25 cellular contexts compared by ENCODE assay signal in genomic region chr1:183966487-183966886, GRCh38.
DNase-seq lines count a peak whose midpoint lies in the region; ATAC-seq and TF ChIP-seq lines count a peak whose summit lies in the region.
"Had no signal": no experiment of that assay in that cellular context is flagged by ENCODE, and none has a peak within 500 bp of the region (broad histone marks: within the 10 kb centered on the region; RNA-seq: fewer than 3 reads in every experiment).

No MANE protein-coding gene starts in this region.

- H3K27me3 Mint-ChIP-seq in activated T-cell treated with anti-CD3 and anti-CD28 coated beads, Interleukin-2, amount 50 U/mL, for 24 hours = peaks cover 12% of the 10 kb centered on the region
- H3K27me3 Mint-ChIP-seq in neural crest cell (ENCODE audit: low read depth) = no peaks in the 10 kb centered on the region

- H3K4me3 Mint-ChIP-seq in activated T-cell treated with anti-CD3 and anti-CD28 coated beads, Interleukin-2, amount 50 U/mL, for 24 hours = no peak overlapping the region
- no peak overlapping the region for H3K4me3 Mint-ChIP-seq in neural crest cell
- H3K4me3 Mint-ChIP-seq: CD4-positive, alpha-beta memory T cell had no signal

- intact Hi-C loops in dorsolateral prefrontal cortex (cut with DNase I) = no loop called here

- H3K9me3 Mint-ChIP-seq in activated T-cell treated with anti-CD3 and anti-CD28 coated beads, Interleukin-2, amount 50 U/mL, for 24 hours = no peaks in the 10 kb centered on the region
- H3K9me3 Mint-ChIP-seq in neural crest cell = peaks cover 3% of the 10 kb centered on the region

- DNase-seq in activated T-cell treated with anti-CD3 and anti-CD28 coated beads, Interleukin-2, amount 50 U/mL, for 24 hours = no peak
- no peak for DNase-seq in activated T-cell treated with anti-CD3 and anti-CD28 coated beads, Interleukin-2, amount 50 U/mL, for 1 hour
- DNase-seq in dorsolateral prefrontal cortex = no peak
- DNase-seq in neural crest cell (ENCODE audit: low read depth, low spot score) = no peak
- no peak for DNase-seq in NCI-H187 treated with DMSO at 0.1 percent for 48 hours (lab: John Stamatoyannopoulos, UW)
- no peak for DNase-seq in kidney glomerular epithelial cell (lab: John Stamatoyannopoulos, UW)
- no peak for DNase-seq in NCI-H2081 treated with DMSO at 0.1 percent for 48 hours (lab: John Stamatoyannopoulos, UW)
- DNase-seq: ACHN; Caco-2; CD4-positive, alpha-beta memory T cell; DMS 273 treated with DMSO at 0.1 percent for 48 hours; DMS79 treated with DMSO at 0.1 percent for 48 hours; Kasumi-1; MM.1S; NCI-H1092; NCI-H1436 treated with DMSO at 0.1 percent for 48 hours; NCI-H2029; NCI-H2171; NCI-H345; NCI-H524; NCI-H774; NK-92 treated with Interleukin-12 subunit alpha and Interleukin-12 subunit beta, amount 100 ng/mL, for 24 hours had no signal

- H3K36me3 Mint-ChIP-seq in activated T-cell treated with anti-CD3 and anti-CD28 coated beads, Interleukin-2, amount 50 U/mL, for 24 hours (ENCODE audit: low read depth) = no peaks in the 10 kb centered on the region
- H3K36me3 Mint-ChIP-seq in neural crest cell (ENCODE audit: low read depth) = peaks cover 32% of the 10 kb centered on the region
- H3K36me3 Mint-ChIP-seq: CD4-positive, alpha-beta memory T cell had no signal

- no peak overlapping the region for H3K4me3 ChIP-seq in dorsolateral prefrontal cortex
- H3K4me3 ChIP-seq: BLaER1 had no signal

- peak overlapping the region in 46 of 59 donors; percentile 6 to 95 (median 86) for H3K27ac ChIP-seq in dorsolateral prefrontal cortex
- H3K27ac ChIP-seq: 22Rv1, BLaER1 had no signal

- TF ChIP-seq CTCF in dorsolateral prefrontal cortex (IDR thresholded peaks at IDR 0.05 in 54 of 56, conservative IDR thresholded peaks at IDR 0.05 in 2 of 56; ENCODE audit: low read depth in 1 of 56, partially characterized antibody in 56 of 56) = no peak
- TF ChIP-seq CTCF in neural crest cell (conservative IDR thresholded peaks at IDR 0.05) = no peak

- ATAC-seq in HG03457 (IDR thresholded peaks at IDR 0.05; ENCODE audit: unreplicated experiment) = no peak

- no peaks in the 10 kb centered on the region for H3K27me3 ChIP-seq in dorsolateral prefrontal cortex
- H3K27me3 ChIP-seq: BLaER1 had no signal

- H3K27ac Mint-ChIP-seq in activated T-cell treated with anti-CD3 and anti-CD28 coated beads, Interleukin-2, amount 50 U/mL, for 24 hours = peak overlapping the region; percentile 1
- peak overlapping the region; percentile 91 for H3K27ac Mint-ChIP-seq in neural crest cell (ENCODE audit: unreplicated experiment)

- peaks cover 25% of the 10 kb centered on the region for H3K4me1 Mint-ChIP-seq in activated T-cell treated with anti-CD3 and anti-CD28 coated beads, Interleukin-2, amount 50 U/mL, for 24 hours (ENCODE audit: low read depth)
- H3K4me1 Mint-ChIP-seq in neural crest cell = peaks cover 22% of the 10 kb centered on the region
